In the genomic region with DNA sequence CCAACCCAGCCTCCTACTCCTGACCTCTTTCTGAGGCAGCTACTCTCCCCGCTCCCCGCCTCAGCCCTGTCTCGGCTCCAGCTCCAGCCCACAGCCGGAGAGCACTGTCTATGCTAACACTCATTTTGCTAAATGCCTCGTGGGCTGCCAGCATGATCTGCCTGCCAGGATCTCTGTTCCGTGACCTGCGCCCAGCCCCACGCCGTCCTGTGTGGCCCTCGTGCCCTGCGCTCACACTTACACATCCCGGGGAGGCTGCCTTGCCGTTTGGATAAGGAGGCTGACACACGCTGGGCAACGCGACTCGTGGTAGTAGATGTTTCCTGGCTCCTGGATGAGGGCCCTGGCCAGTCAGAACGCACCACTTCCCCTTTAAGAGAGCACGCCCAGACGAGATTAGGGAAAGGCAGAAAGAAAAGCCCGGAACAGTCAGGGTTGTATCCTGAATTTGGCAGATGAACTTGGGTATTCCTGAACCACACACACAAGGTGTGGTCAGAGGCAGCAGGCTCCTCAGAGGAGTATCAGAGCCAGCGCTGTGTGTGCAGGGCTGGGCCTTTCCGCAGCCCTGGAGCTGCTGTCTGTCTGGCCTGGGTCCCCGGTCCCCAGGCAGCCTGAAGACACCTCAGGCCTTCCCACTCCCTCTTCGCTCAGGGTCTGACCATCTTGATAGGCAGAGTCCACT, we compare ENCODE assay signal across 9 cellular contexts.
DNase-seq lines count a peak whose midpoint lies in the region; ATAC-seq and TF ChIP-seq lines count a peak whose summit lies in the region.
"Had no signal": no experiment of that assay in that cellular context is flagged by ENCODE, and none has a peak within 500 bp of the region (broad histone marks: within the 10 kb centered on the region; RNA-seq: fewer than 3 reads in every experiment).

No MANE protein-coding gene starts in this region.

- no peaks in the 10 kb centered on the region for H3K9me3 Mint-ChIP-seq in activated CD4-positive, alpha-beta T cell treated with anti-CD3 and anti-CD28 coated beads for 36 hours (ENCODE audit: low read depth)
- no peaks in the 10 kb centered on the region for H3K9me3 Mint-ChIP-seq in activated naive CD4-positive, alpha-beta T cell treated with anti-CD3 and anti-CD28 coated beads, Interleukin-2, amount 50 U/mL, for 24 hours

- H3K27ac ChIP-seq in IMR-90 (ENCODE audit: insufficient read depth, low read length) (no peak overlapping the region), right atrium auricular region (peak overlapping the region; percentile 55 to 62), skeletal muscle tissue (ENCODE audit: low read depth, low read length) (peak overlapping the region; percentile 60)
- H3K27ac ChIP-seq: VCaP had no signal

- H2BK120ac ChIP-seq in IMR-90 (ENCODE audit: low read depth, low read length) = no peak overlapping the region; the same call in 1 of the 2 replicates

- H3K9me1 ChIP-seq in IMR-90 (ENCODE audit: insufficient read depth, low read length) = peaks cover 5% of the 10 kb centered on the region; the same call in 1 of the 2 replicates

- H3K4me1 Mint-ChIP-seq in activated CD4-positive, alpha-beta T cell treated with anti-CD3 and anti-CD28 coated beads for 36 hours = peaks cover 63% of the 10 kb centered on the region
- peaks cover 75% of the 10 kb centered on the region for H3K4me1 Mint-ChIP-seq in activated naive CD4-positive, alpha-beta T cell treated with anti-CD3 and anti-CD28 coated beads, Interleukin-2, amount 50 U/mL, for 24 hours

- H3K36me3 ChIP-seq in IMR-90 (ENCODE audit: control insufficient read depth, insufficient read depth, low read length) (no peaks in the 10 kb centered on the region), right atrium auricular region (no peaks in the 10 kb centered on the region), skeletal muscle tissue (ENCODE audit: control insufficient read depth in 3 of 3, insufficient read depth in 3 of 3, low read length in 3 of 3) (no peaks in the 10 kb centered on the region)

- BruUV-seq in IMR-90 (replicated peaks; lab: Mats Ljungman, UMichigan) = no TSS peak

- no peaks in the 10 kb centered on the region for H3K27me3 Mint-ChIP-seq in activated CD4-positive, alpha-beta T cell treated with anti-CD3 and anti-CD28 coated beads for 36 hours
- H3K27me3 Mint-ChIP-seq in activated naive CD4-positive, alpha-beta T cell treated with anti-CD3 and anti-CD28 coated beads, Interleukin-2, amount 50 U/mL, for 24 hours = no peaks in the 10 kb centered on the region

- peaks cover 13% of the 10 kb centered on the region; the same call in 1 of the 2 replicates for H4K20me1 ChIP-seq in IMR-90 (ENCODE audit: insufficient read depth, low read length)

- H3K9me3 ChIP-seq in IMR-90 (ENCODE audit: control insufficient read depth, insufficient read depth, low read length) = no peaks in the 10 kb centered on the region
- H3K9me3 ChIP-seq in right atrium auricular region = no peaks in the 10 kb centered on the region
- H3K9me3 ChIP-seq in skeletal muscle tissue (ENCODE audit: control insufficient read depth in 3 of 3, low read length in 3 of 3) = no peaks in the 10 kb centered on the region

- H3K18ac ChIP-seq in IMR-90 (ENCODE audit: low read depth, low read length) = no peak overlapping the region

- POLR2A ChIA-PET in activated CD4-positive, alpha-beta T cell treated with anti-CD3 and anti-CD28 coated beads for 36 hours (lab: Charles Lee) = interaction anchor here (0.6 to 1.6 kb wide), 3 partner anchors 12 to 389 kb away, joined by 3 to 7 read pairs (median 5); no protein-coding TSS in a partner anchor
- POLR2A ChIA-PET in IMR-90 (lab: Charles Lee; ENCODE audit: unreplicated experiment) = no interaction called here

- CTCF ChIA-PET in activated CD4-positive, alpha-beta T cell treated with anti-CD3 and anti-CD28 coated beads for 36 hours (lab: Charles Lee) = interaction anchor here (1.7 to 2.7 kb wide), 2 partner anchors 10 to 331 kb away, joined by 8 to 11 read pairs; no protein-coding TSS in a partner anchor
- CTCF ChIA-PET in IMR-90 (lab: Yijun Ruan, JAX) = no interaction called here

- H3K4me2 ChIP-seq in IMR-90 (ENCODE audit: low read depth, low read length) = peak overlapping the region; percentile 16; the same call in 1 of the 2 replicates

- no peak for TF ChIP-seq RAD21 in IMR-90 (IDR thresholded peaks at IDR 0.05; ENCODE audit: low read length)

- DNase-seq in activated CD4-positive, alpha-beta T cell treated with anti-CD3 and anti-CD28 coated beads for 36 hours = peak; percentile 62
- no peak for DNase-seq in activated CD4-positive, alpha-beta T cell treated with anti-CD3 and anti-CD28 coated beads, Interleukin-2, amount 50 U/mL, for 4 hours
- DNase-seq in IMR-90 (peak; percentile 50), right atrium auricular region (ENCODE audit: low spot score) (peak; percentile 92), retina (no peak), NCI-H128 (lab: John Stamatoyannopoulos, UW; ENCODE audit: unreplicated experiment) (no peak)

- dilution Hi-C loops in IMR-90 (cut with HindIII; ENCODE audit: low sequenced_read_pairs, unreplicated experiment) = no loop called here

- H3K23ac ChIP-seq in IMR-90 (ENCODE audit: low read depth, low read length) = no peak overlapping the region

- H2BK5ac ChIP-seq in IMR-90 (ENCODE audit: low read depth, low read length, poor library complexity, severe bottlenecking) = no peak overlapping the region

- no peak overlapping the region for H2BK15ac ChIP-seq in IMR-90 (ENCODE audit: low read depth, low read length)

- no peak overlapping the region for H3K56ac ChIP-seq in IMR-90 (ENCODE audit: extremely low read depth, insufficient read depth, low read length)

- in situ Hi-C loops in IMR-90 (cut with MboI; ENCODE audit: low sequenced_read_pairs) = no loop called here

- peaks cover 18% of the 10 kb centered on the region for H3K36me3 Mint-ChIP-seq in activated CD4-positive, alpha-beta T cell treated with anti-CD3 and anti-CD28 coated beads for 36 hours (ENCODE audit: low read depth)
- peaks cover 3% of the 10 kb centered on the region for H3K36me3 Mint-ChIP-seq in activated naive CD4-positive, alpha-beta T cell treated with anti-CD3 and anti-CD28 coated beads, Interleukin-2, amount 50 U/mL, for 24 hours

- no peak overlapping the region for H3K9ac ChIP-seq in IMR-90 (ENCODE audit: low read depth, low read length)
- peak overlapping the region; percentile 67 to 74 (median 70) for H3K9ac ChIP-seq in skeletal muscle tissue (ENCODE audit: low read depth in 1 of 3, low read length in 3 of 3)

- H3K4ac ChIP-seq in IMR-90 (ENCODE audit: low read depth, low read length) = peak overlapping the region; percentile 29; the same call in 1 of the 2 replicates

- no peaks in the 10 kb centered on the region for H3K27me3 ChIP-seq in IMR-90 (ENCODE audit: control insufficient read depth, insufficient read depth, low read length)
- no peaks in the 10 kb centered on the region for H3K27me3 ChIP-seq in right atrium auricular region
- H3K27me3 ChIP-seq in skeletal muscle tissue (ENCODE audit: control insufficient read depth in 3 of 3, insufficient read depth in 3 of 3, low read length in 3 of 3) = no peaks in the 10 kb centered on the region

- TF ChIP-seq CTCF in IMR-90 (conservative IDR thresholded peaks at IDR 0.05; ENCODE audit: low read depth, low read length) (no peak), right atrium auricular region (IDR thresholded peaks at IDR 0.05) (no peak)

- peak overlapping the region; percentile 87 for H2AFZ ChIP-seq in IMR-90 (replicated peaks; ENCODE audit: low read length, poor library complexity)

- H2BK20ac ChIP-seq in IMR-90 (ENCODE audit: low read depth, low read length) = no peak overlapping the region

- H3K4me1 ChIP-seq in IMR-90 (ENCODE audit: control insufficient read depth, insufficient read depth, low read length) = peaks cover 4% of the 10 kb centered on the region; the same call in 1 of the 2 replicates
- peaks cover 0 to 54% of the 10 kb centered on the region in 2 donors for H3K4me1 ChIP-seq in right atrium auricular region
- peaks cover 35 to 45% (median 38%) of the 10 kb centered on the region in 3 donors for H3K4me1 ChIP-seq in skeletal muscle tissue (ENCODE audit: control insufficient read depth in 3 of 3, insufficient read depth in 3 of 3, low read length in 3 of 3)

- H3K79me1 ChIP-seq in IMR-90 (ENCODE audit: low read depth in 1 of 2, low read length in 2 of 2) = peaks cover 0 to 3% of the 10 kb centered on the region in 2 experiments; a peak in 1 of 4 replicates

- WGBS in IMR-90 (ENCODE audit: extremely low coverage in 2 of 2, insufficient read length in 1 of 2), 2 experiments = 66% methylated on average over 4 of the region's 25 CpGs; no CpG with 5 or more reads in 1 of the 2 experiments

- intact Hi-C loops in activated CD4-positive, alpha-beta T cell treated with anti-CD3 and anti-CD28 coated beads for 36 hours (cut with DNase I, micrococcal nuclease) = loop anchor here (1.0 to 5.0 kb wide), 9 partner anchors 12 to 737 kb away; a partner anchor contains a TSS
- intact Hi-C loops in IMR-90 (cut with micrococcal nuclease) = no loop called here

- H3K4me3 ChIP-seq in IMR-90 (ENCODE audit: insufficient read depth, low read depth, low read length) (no peak overlapping the region), right atrium auricular region (peak overlapping the region; percentile 12 to 48), skeletal muscle tissue (ENCODE audit: low read length in 3 of 3) (peak overlapping the region; percentile 73 to 79 (median 73))

- peak overlapping the region; percentile 93 for H3K27ac Mint-ChIP-seq in activated CD4-positive, alpha-beta T cell treated with anti-CD3 and anti-CD28 coated beads for 36 hours
- H3K27ac Mint-ChIP-seq in activated naive CD4-positive, alpha-beta T cell treated with anti-CD3 and anti-CD28 coated beads, Interleukin-2, amount 50 U/mL, for 24 hours = peak overlapping the region; percentile 88

- no peak for TF ChIP-seq POLR2A in IMR-90 (IDR thresholded peaks at IDR 0.05; ENCODE audit: low read depth, low read length)

- H2AK9ac ChIP-seq in IMR-90 (replicated peaks; ENCODE audit: low read depth, low read length, poor library complexity) = peak overlapping the region; percentile 46

- no peak overlapping the region for H4K91ac ChIP-seq in IMR-90 (ENCODE audit: insufficient read depth, low read depth, low read length)

- peak overlapping the region in 1 of 2 experiments; percentile 85; a peak in 2 of 4 replicates for H4K8ac ChIP-seq in IMR-90 (ENCODE audit: low read depth in 2 of 2, low read length in 2 of 2)

- H4K5ac ChIP-seq in IMR-90 (ENCODE audit: low read depth, low read length) = no peak overlapping the region; the same call in 1 of the 2 replicates

- no peak overlapping the region for H2AK5ac ChIP-seq in IMR-90 (ENCODE audit: low read depth, low read length)

- peak overlapping the region; percentile 76 for H3K14ac ChIP-seq in IMR-90 (replicated peaks; ENCODE audit: low read depth, low read length)

- peak overlapping the region; percentile 83 for H3K4me3 Mint-ChIP-seq in activated CD4-positive, alpha-beta T cell treated with anti-CD3 and anti-CD28 coated beads for 36 hours
- H3K4me3 Mint-ChIP-seq in activated naive CD4-positive, alpha-beta T cell treated with anti-CD3 and anti-CD28 coated beads, Interleukin-2, amount 50 U/mL, for 24 hours = peak overlapping the region; percentile 75

- ATAC-seq in activated CD4-positive, alpha-beta T cell treated with anti-CD3 and anti-CD28 coated beads for 36 hours = peak; percentile 21
- ATAC-seq in IMR-90 (ENCODE audit: low read depth) = peak; percentile 85

Comparison
In these comparisons a context has a peak if more than half of its experiments do, and no peak if none do; other contexts are left out.
1. DNase-seq: peak in activated CD4-positive, alpha-beta T cell treated with anti-CD3 and anti-CD28 coated beads for 36 hours (single experiment), IMR-90 (single experiment) and right atrium auricular region (single experiment); none in activated CD4-positive, alpha-beta T cell treated with anti-CD3 and anti-CD28 coated beads, Interleukin-2, amount 50 U/mL, for 4 hours (0 of 2), retina (single experiment) and NCI-H128 (single experiment).